In genomic region chr22:23971927-23972326, GRCh38 we compare ENCODE assay signal across 10 cellular contexts. TPM values are rescaled to one million over a fixed set of nuclear protein-coding genes. Genes with fewer than 3 reads are reported as not detected.
A peak's percentile ranks its signal among the peaks of the same experiment; 100 is the strongest.
DNase-seq lines count a peak whose midpoint lies in the region; ATAC-seq and TF ChIP-seq lines count a peak whose summit lies in the region.
"Not testable (repeated sequence)": the region's sequence is repeated elsewhere in the genome, so short reads cannot be mapped to it uniquely, and the experiment has no call there.
"Had no signal": no experiment of that assay in that cellular context is flagged by ENCODE, and none has a peak within 500 bp of the region (broad histone marks: within the 10 kb centered on the region; RNA-seq: fewer than 3 reads in every experiment).

No MANE protein-coding gene starts in this region.

- not testable (repeated sequence) for H3K9me2 ChIP-seq in PC-9 (ENCODE audit: insufficient read depth)

- H3K4me2 ChIP-seq in BLaER1: peak overlapping the region; percentile 9; the same call in 1 of the 2 replicates
- H3K4me2 ChIP-seq in PC-9: not testable (repeated sequence)

- not testable (repeated sequence) for DNase-seq in PC-9; activated CD8-positive, alpha-beta T cell treated with anti-CD3 and anti-CD28 coated beads, Interleukin-2, amount 10 ng/mL, durations not matched to agents 7 days and 5 days; activated naive CD8-positive, alpha-beta T cell treated with anti-CD3 and anti-CD28 coated beads, Interleukin-2, amount 50 U/mL, for 24 hours; natural killer cell treated with Interleukin-12 subunit alpha and Interleukin-12 subunit beta and Interleukin-15 and Interleukin-18, amount 100 ng/mL, for 72 hours (ENCODE audit: low spot score); stimulated activated naive B cell treated with anti-CD40 and anti-IgM and Interleukin-4, amounts not matched to agents 10 μg/mL and 1 μg/mL and 100 μg/mL, for 72 hours
- peak; percentile 50 for DNase-seq in esophagus muscularis mucosa (ENCODE audit: extremely low spot score)

- H3K9ac ChIP-seq in BLaER1: not testable (repeated sequence)

- peak; percentile 2 for TF ChIP-seq POLR2A in GM18951 (IDR thresholded peaks at IDR 0.05; ENCODE audit: extremely low read depth, insufficient read depth, insufficient read length)
- not testable (repeated sequence) for TF ChIP-seq POLR2A in esophagus muscularis mucosa (IDR thresholded peaks at IDR 0.05; ENCODE audit: low read depth)

- TSS peak; percentile 50 for BruUV-seq in PC-9 (replicated peaks; lab: Mats Ljungman, UMichigan)

- intact Hi-C loops in PC-9 (cut with micrococcal nuclease; ENCODE audit: unreplicated experiment): not testable (repeated sequence)
- intact Hi-C loops in esophagus muscularis mucosa (cut with DNase I): loop anchor here (5.0 kb wide), 1 partner anchor 45 kb away; no protein-coding TSS in a partner anchor

- not testable (repeated sequence) for H3K27ac Mint-ChIP-seq in activated CD8-positive, alpha-beta T cell treated with anti-CD3 and anti-CD28 coated beads, Interleukin-2, amount 10 ng/mL, durations not matched to agents 7 days and 5 days; natural killer cell treated with Interleukin-12 subunit alpha and Interleukin-12 subunit beta and Interleukin-15 and Interleukin-18, amount 100 ng/mL, for 72 hours; stimulated activated naive B cell treated with anti-CD40 and anti-IgM and Interleukin-4, amounts not matched to agents 10 μg/mL and 1 μg/mL and 100 μg/mL, for 72 hours
- peak overlapping the region; percentile 32 for H3K27ac Mint-ChIP-seq in activated naive CD8-positive, alpha-beta T cell treated with anti-CD3 and anti-CD28 coated beads, Interleukin-2, amount 50 U/mL, for 24 hours

- H3K4me1 ChIP-seq in BLaER1 (peaks cover 29% of the 10 kb centered on the region), esophagus muscularis mucosa (peaks cover 0 to 21% (median 13%) of the 10 kb centered on the region in 4 donors)
- not testable (repeated sequence) for H3K4me1 ChIP-seq in PC-9 (replicated peaks; ENCODE audit: insufficient read depth)

- TF ChIP-seq EP300 in esophagus muscularis mucosa (IDR thresholded peaks at IDR 0.05): not testable (repeated sequence)

- H3K36me3 Mint-ChIP-seq in activated CD8-positive, alpha-beta T cell treated with anti-CD3 and anti-CD28 coated beads, Interleukin-2, amount 10 ng/mL, durations not matched to agents 7 days and 5 days (ENCODE audit: low read depth): peaks cover 31% of the 10 kb centered on the region
- H3K36me3 Mint-ChIP-seq in activated naive CD8-positive, alpha-beta T cell treated with anti-CD3 and anti-CD28 coated beads, Interleukin-2, amount 50 U/mL, for 24 hours (ENCODE audit: low read depth): peaks cover 21% of the 10 kb centered on the region
- H3K36me3 Mint-ChIP-seq in natural killer cell treated with Interleukin-12 subunit alpha and Interleukin-12 subunit beta and Interleukin-15 and Interleukin-18, amount 100 ng/mL, for 72 hours: not testable (repeated sequence)
- H3K36me3 Mint-ChIP-seq in stimulated activated naive B cell treated with anti-CD40 and anti-IgM and Interleukin-4, amounts not matched to agents 10 μg/mL and 1 μg/mL and 100 μg/mL, for 72 hours: peaks cover 22 to 29% of the 10 kb centered on the region in 2 donors

- ATAC-seq in activated CD8-positive, alpha-beta T cell treated with anti-CD3 and anti-CD28 coated beads, Interleukin-2, amount 10 ng/mL, durations not matched to agents 7 days and 5 days; activated naive CD8-positive, alpha-beta T cell treated with anti-CD3 and anti-CD28 coated beads, Interleukin-2, amount 50 U/mL, for 24 hours; natural killer cell treated with Interleukin-12 subunit alpha and Interleukin-12 subunit beta and Interleukin-15 and Interleukin-18, amount 100 ng/mL, for 72 hours; stimulated activated naive B cell treated with anti-CD40 and anti-IgM and Interleukin-4, amounts not matched to agents 10 μg/mL and 1 μg/mL and 100 μg/mL, for 72 hours (replicated peaks): not testable (repeated sequence)

- not testable (repeated sequence) for H3K4me1 Mint-ChIP-seq in activated CD8-positive, alpha-beta T cell treated with anti-CD3 and anti-CD28 coated beads, Interleukin-2, amount 10 ng/mL, durations not matched to agents 7 days and 5 days (ENCODE audit: low read depth)
- peaks cover 20% of the 10 kb centered on the region for H3K4me1 Mint-ChIP-seq in activated naive CD8-positive, alpha-beta T cell treated with anti-CD3 and anti-CD28 coated beads, Interleukin-2, amount 50 U/mL, for 24 hours
- H3K4me1 Mint-ChIP-seq in natural killer cell treated with Interleukin-12 subunit alpha and Interleukin-12 subunit beta and Interleukin-15 and Interleukin-18, amount 100 ng/mL, for 72 hours (ENCODE audit: low read depth in 2 of 2): peaks cover 9 to 21% of the 10 kb centered on the region in 2 donors
- peaks cover 17 to 23% of the 10 kb centered on the region in 2 donors for H3K4me1 Mint-ChIP-seq in stimulated activated naive B cell treated with anti-CD40 and anti-IgM and Interleukin-4, amounts not matched to agents 10 μg/mL and 1 μg/mL and 100 μg/mL, for 72 hours

- H3K79me2 ChIP-seq in PC-9 (ENCODE audit: low read depth): not testable (repeated sequence)

- not testable (repeated sequence) for H3K27me3 Mint-ChIP-seq in activated CD8-positive, alpha-beta T cell treated with anti-CD3 and anti-CD28 coated beads, Interleukin-2, amount 10 ng/mL, durations not matched to agents 7 days and 5 days (ENCODE audit: low read depth); activated naive CD8-positive, alpha-beta T cell treated with anti-CD3 and anti-CD28 coated beads, Interleukin-2, amount 50 U/mL, for 24 hours; natural killer cell treated with Interleukin-12 subunit alpha and Interleukin-12 subunit beta and Interleukin-15 and Interleukin-18, amount 100 ng/mL, for 72 hours; stimulated activated naive B cell treated with anti-CD40 and anti-IgM and Interleukin-4, amounts not matched to agents 10 μg/mL and 1 μg/mL and 100 μg/mL, for 72 hours

- POLR2A ChIA-PET in PC-9 (lab: Charles Lee; ENCODE audit: unreplicated experiment); activated CD8-positive, alpha-beta T cell treated with anti-CD3 and anti-CD28 coated beads, Interleukin-2, amount 10 ng/mL, durations not matched to agents 7 days and 5 days (lab: Charles Lee): not testable (repeated sequence)

- not testable (repeated sequence) for H3K27me3 ChIP-seq in BLaER1; PC-9 (ENCODE audit: insufficient read depth, low read depth); esophagus muscularis mucosa

- not testable (repeated sequence) for H3F3A ChIP-seq in PC-9 (ENCODE audit: insufficient read depth, low read depth)

- H3K9me3 ChIP-seq in BLaER1; PC-9 (ENCODE audit: insufficient read depth, low read depth); esophagus muscularis mucosa: not testable (repeated sequence)

- H3K4me3 ChIP-seq in BLaER1, PC-9, esophagus muscularis mucosa: not testable (repeated sequence)

- peak overlapping the region; percentile 28 for H3K4me3 Mint-ChIP-seq in activated CD8-positive, alpha-beta T cell treated with anti-CD3 and anti-CD28 coated beads, Interleukin-2, amount 10 ng/mL, durations not matched to agents 7 days and 5 days
- peak overlapping the region; percentile 28 for H3K4me3 Mint-ChIP-seq in activated naive CD8-positive, alpha-beta T cell treated with anti-CD3 and anti-CD28 coated beads, Interleukin-2, amount 50 U/mL, for 24 hours
- H3K4me3 Mint-ChIP-seq in natural killer cell treated with Interleukin-12 subunit alpha and Interleukin-12 subunit beta and Interleukin-15 and Interleukin-18, amount 100 ng/mL, for 72 hours: peak overlapping the region; percentile 44
- peak overlapping the region; percentile 28 to 37 for H3K4me3 Mint-ChIP-seq in stimulated activated naive B cell treated with anti-CD40 and anti-IgM and Interleukin-4, amounts not matched to agents 10 μg/mL and 1 μg/mL and 100 μg/mL, for 72 hours

- WGBS in esophagus muscularis mucosa: 81% methylated on average over 3 of the region's 3 CpGs

- CTCF ChIA-PET in PC-9 (lab: Charles Lee); activated CD8-positive, alpha-beta T cell treated with anti-CD3 and anti-CD28 coated beads, Interleukin-2, amount 10 ng/mL, durations not matched to agents 7 days and 5 days (lab: Charles Lee): not testable (repeated sequence)

- H3K36me3 ChIP-seq in BLaER1 (peaks cover 31% of the 10 kb centered on the region), esophagus muscularis mucosa (peaks cover 15 to 30% (median 29%) of the 10 kb centered on the region in 4 donors)
- H3K36me3 ChIP-seq in PC-9 (ENCODE audit: low read depth): not testable (repeated sequence)

- not testable (repeated sequence) for TF ChIP-seq CTCF in PC-9 (conservative IDR thresholded peaks at IDR 0.05); esophagus muscularis mucosa (IDR thresholded peaks at IDR 0.05)

- H4K20me1 ChIP-seq in BLaER1: peaks cover 31% of the 10 kb centered on the region
- not testable (repeated sequence) for H4K20me1 ChIP-seq in PC-9 (ENCODE audit: insufficient read depth)

- H2AFZ ChIP-seq in PC-9: not testable (repeated sequence)

- H3K9me3 Mint-ChIP-seq in activated CD8-positive, alpha-beta T cell treated with anti-CD3 and anti-CD28 coated beads, Interleukin-2, amount 10 ng/mL, durations not matched to agents 7 days and 5 days (ENCODE audit: insufficient read depth); activated naive CD8-positive, alpha-beta T cell treated with anti-CD3 and anti-CD28 coated beads, Interleukin-2, amount 50 U/mL, for 24 hours; natural killer cell treated with Interleukin-12 subunit alpha and Interleukin-12 subunit beta and Interleukin-15 and Interleukin-18, amount 100 ng/mL, for 72 hours; stimulated activated naive B cell treated with anti-CD40 and anti-IgM and Interleukin-4, amounts not matched to agents 10 μg/mL and 1 μg/mL and 100 μg/mL, for 72 hours: not testable (repeated sequence)

- not testable (repeated sequence) for H3K27ac ChIP-seq in BLaER1; PC-9; esophagus muscularis mucosa (replicated peaks in 1 of 4)

- in situ Hi-C loops in GM18951 (cut with MboI; ENCODE audit: low sequenced_read_pairs, unreplicated experiment): not testable (repeated sequence)

RNA-seq across cellular contexts. Expression of gene DDT, which starts 2.3 kb away (rescaled TPM):
- total RNA-seq in PC-9 (2021): 42.0 and 67.9 TPM in 2 replicates
- 100 to 1,000 TPM; 128 to 136 TPM for total RNA-seq in activated CD8-positive, alpha-beta T cell treated with anti-CD3 and anti-CD28 coated beads, Interleukin-2, amount 10 ng/mL, durations not matched to agents 7 days and 5 days
- 100 to 1,000 TPM; 107 to 184 (median 153) TPM for total RNA-seq in esophagus muscularis mucosa
- 100 to 1,000 TPM in 1 of 2 donors, 10 to 100 TPM in 1; 97.4 to 127 TPM for total RNA-seq in natural killer cell treated with Interleukin-12 subunit alpha and Interleukin-12 subunit beta and Interleukin-15 and Interleukin-18, amount 100 ng/mL, for 72 hours

RNA-seq across cellular contexts. Expression of gene DDTL, which starts 5.2 kb away (rescaled TPM):
- not detected in 2 replicates for total RNA-seq in PC-9 (2021)
- not detected for total RNA-seq in activated CD8-positive, alpha-beta T cell treated with anti-CD3 and anti-CD28 coated beads, Interleukin-2, amount 10 ng/mL, durations not matched to agents 7 days and 5 days
- total RNA-seq in esophagus muscularis mucosa: 1 to 10 TPM in 2 of 4 donors, under 1 TPM in 1, not detected in 1; 0.91 to 3.2 (median 2.2) TPM
- total RNA-seq in natural killer cell treated with Interleukin-12 subunit alpha and Interleukin-12 subunit beta and Interleukin-15 and Interleukin-18, amount 100 ng/mL, for 72 hours: 1 to 10 TPM in 1 of 2 donors, not detected in 1; 8.0 TPM

RNA-seq across cellular contexts. Expression of gene GSTT2, which starts 8.0 kb away (rescaled TPM):
- total RNA-seq in PC-9 (2021) (0.79 TPM in 1 of 2 replicates, not detected in the other), esophagus muscularis mucosa (1 to 10 TPM in 2 of 4 donors, not detected in 2; 1.1 to 1.5 TPM)
- total RNA-seq in activated CD8-positive, alpha-beta T cell treated with anti-CD3 and anti-CD28 coated beads, Interleukin-2, amount 10 ng/mL, durations not matched to agents 7 days and 5 days: not detected
- under 1 TPM in 1 of 2 donors, not detected in 1; 0.47 TPM for total RNA-seq in natural killer cell treated with Interleukin-12 subunit alpha and Interleukin-12 subunit beta and Interleukin-15 and Interleukin-18, amount 100 ng/mL, for 72 hours
- total RNA-seq: CD4-positive, alpha-beta memory T cell had no signal

RNA-seq across cellular contexts. Expression of gene GSTT2B, which starts 10.9 kb away (rescaled TPM):
- total RNA-seq in PC-9 (2021) (0.50 TPM in 1 of 2 replicates, not detected in the other), esophagus muscularis mucosa (1 to 10 TPM in 3 of 4 donors, not detected in 1; 3.4 to 9.9 (median 7.5) TPM)
- not detected for total RNA-seq in activated CD8-positive, alpha-beta T cell treated with anti-CD3 and anti-CD28 coated beads, Interleukin-2, amount 10 ng/mL, durations not matched to agents 7 days and 5 days
- not detected for total RNA-seq in natural killer cell treated with Interleukin-12 subunit alpha and Interleukin-12 subunit beta and Interleukin-15 and Interleukin-18, amount 100 ng/mL, for 72 hours
- total RNA-seq: CD4-positive, alpha-beta memory T cell had no signal

RNA-seq across cellular contexts. Expression of gene GSTT4, which starts 33.3 kb away (rescaled TPM):
- total RNA-seq in PC-9 (2021) (not detected in 2 replicates), esophagus muscularis mucosa (not detected)
- not detected for total RNA-seq in activated CD8-positive, alpha-beta T cell treated with anti-CD3 and anti-CD28 coated beads, Interleukin-2, amount 10 ng/mL, durations not matched to agents 7 days and 5 days
- not detected for total RNA-seq in natural killer cell treated with Interleukin-12 subunit alpha and Interleukin-12 subunit beta and Interleukin-15 and Interleukin-18, amount 100 ng/mL, for 72 hours
- total RNA-seq: CD4-positive, alpha-beta memory T cell; Right ventricle myocardium superior had no signal
